Comparison of ENCODE assay signal across 8 cellular contexts in genomic region chr6:21597706-21598273, GRCh38. TPM values are rescaled to one million over a fixed set of nuclear protein-coding genes. Genes with fewer than 3 reads are reported as not detected.
DNase-seq lines count a peak whose midpoint lies in the region; ATAC-seq, FAIRE-seq and TF ChIP-seq lines count a peak whose summit lies in the region.

No MANE protein-coding gene starts in this region.

- no peak overlapping the region for H3K18ac ChIP-seq in mesendoderm (ENCODE audit: low read length)

- ATAC-seq in GM21447 (IDR thresholded peaks at IDR 0.05; ENCODE audit: unreplicated experiment): no peak

- H4K8ac ChIP-seq in mesendoderm (ENCODE audit: low read depth, low read length): no peak overlapping the region

- H3K4me3 ChIP-seq in AG04449 (ENCODE audit: low read depth, low read length): peak overlapping the region; percentile 91
- H3K4me3 ChIP-seq in HUES48 (ENCODE audit: low read depth, low read length): peak overlapping the region; percentile 80
- peak overlapping the region; percentile 98 for H3K4me3 ChIP-seq in bronchial epithelial cell (ENCODE audit: low read depth, low read length)
- peak overlapping the region; percentile 47 for H3K4me3 ChIP-seq in mesendoderm (ENCODE audit: low read length)

- H3K56ac ChIP-seq in mesendoderm (ENCODE audit: low read length): peak overlapping the region; percentile 40

- in situ Hi-C loops in GM13976 (cut with MboI; ENCODE audit: low sequenced_read_pairs, unreplicated experiment): loop anchor here (25.0 kb wide), 2 partner anchors 660 to 735 kb away; no protein-coding TSS in a partner anchor

- no peak overlapping the region for H3K4ac ChIP-seq in mesendoderm (ENCODE audit: low read depth, low read length)

- peaks cover 24% of the 10 kb centered on the region for H3K4me1 ChIP-seq in HUES48 (ENCODE audit: control insufficient read depth, insufficient read depth, low read length)
- no peaks in the 10 kb centered on the region for H3K4me1 ChIP-seq in mesendoderm (ENCODE audit: control insufficient read depth, low read depth, low read length)

- no peak overlapping the region for H4K5ac ChIP-seq in mesendoderm (ENCODE audit: low read length)

- no CpG with 5 or more reads among the region's 13 CpGs for WGBS in mesendoderm (ENCODE audit: extremely low coverage, insufficient coverage, low lambda C conversion rate)

- TF ChIP-seq CTCF in AG04449 (IDR thresholded peaks at IDR 0.05; ENCODE audit: insufficient read depth, low read length, missing control alignments): no peak
- no peak for TF ChIP-seq CTCF in bronchial epithelial cell (IDR thresholded peaks at IDR 0.05; ENCODE audit: insufficient read depth, low read length, severe bottlenecking)
- TF ChIP-seq CTCF in GM13976 (IDR thresholded peaks at IDR 0.05; ENCODE audit: borderline replicate concordance, control extremely low read depth, extremely low read depth, insufficient read depth, missing control alignments): no peak

- CTCF ChIA-PET in AG04449 (lab: Yijun Ruan, JAX): interaction anchor here (0.9 to 3.3 kb wide), 10 partner anchors 9 to 1847 kb away, joined by 3 to 19 read pairs (median 3); no protein-coding TSS in a partner anchor

- H3K9me3 ChIP-seq in HUES48 (ENCODE audit: control insufficient read depth, insufficient read depth, low read length): no peaks in the 10 kb centered on the region

- H3K36me3 ChIP-seq in HUES48 (ENCODE audit: control insufficient read depth, insufficient read depth, low read length) (peaks cover 16% of the 10 kb centered on the region), bronchial epithelial cell (ENCODE audit: control insufficient read depth, insufficient read depth, low read length) (no peaks in the 10 kb centered on the region), mesendoderm (ENCODE audit: control insufficient read depth, insufficient read depth, low read length) (no peaks in the 10 kb centered on the region)

- DNase-seq in AG04449 (ENCODE audit: low read depth, low spot score): no peak
- DNase-seq in bronchial epithelial cell (ENCODE audit: low read depth): no peak
- no peak for DNase-seq in mesendoderm
- DNase-seq in GM13976 (ENCODE audit: low spot score): no peak
- DNase-seq in NCI-H345 treated with DMSO at 0.1 percent for 48 hours (lab: John Stamatoyannopoulos, UW; ENCODE audit: unreplicated experiment): no peak
- no peak for DNase-seq in NCI-H2171 (lab: John Stamatoyannopoulos, UW)

- no peak for FAIRE-seq in bronchial epithelial cell (lab: Jason Lieb, UNC)

- POLR2A ChIA-PET in AG04449 (lab: Yijun Ruan, JAX): no interaction called here

- H3K79me1 ChIP-seq in mesendoderm (ENCODE audit: low read length): no peaks in the 10 kb centered on the region

- H3K23ac ChIP-seq in mesendoderm (ENCODE audit: low read length): no peak overlapping the region

- peak overlapping the region; percentile 32 for H3K4me2 ChIP-seq in mesendoderm (ENCODE audit: low read length)

- H2BK15ac ChIP-seq in mesendoderm (replicated peaks; ENCODE audit: low read depth): no peak overlapping the region

- no peak overlapping the region for H2AK5ac ChIP-seq in mesendoderm (ENCODE audit: low read length)

- H3K79me2 ChIP-seq in mesendoderm (ENCODE audit: control insufficient read depth, insufficient read depth, low read length): peaks cover 46% of the 10 kb centered on the region

- H2BK5ac ChIP-seq in mesendoderm (ENCODE audit: low read length): no peak overlapping the region

- H3K9ac ChIP-seq in HUES48 (ENCODE audit: low read depth, low read length) (peak overlapping the region; percentile 88), mesendoderm (ENCODE audit: low read length) (peak overlapping the region; percentile 68)

- H3K27me3 ChIP-seq in HUES48 (ENCODE audit: control insufficient read depth, insufficient read depth, low read length) (no peaks in the 10 kb centered on the region), bronchial epithelial cell (ENCODE audit: control insufficient read depth, insufficient read depth, low read length) (no peaks in the 10 kb centered on the region), mesendoderm (ENCODE audit: insufficient read depth, low read length, poor library complexity) (no peaks in the 10 kb centered on the region)

- H2BK120ac ChIP-seq in mesendoderm (ENCODE audit: low read depth, low read length): no peak overlapping the region

- H3K27ac ChIP-seq in HUES48 (ENCODE audit: low read depth, low read length): peak overlapping the region; percentile 86
- no peak overlapping the region for H3K27ac ChIP-seq in mesendoderm (ENCODE audit: low read depth, low read length)

RNA-seq across cellular contexts. Expression of gene SOX4, which starts 4.2 kb away (rescaled TPM):
- total RNA-seq in bronchial epithelial cell: 20.9 and 36.6 TPM in 2 replicates
- 95.1 TPM for polyA plus RNA-seq in mesendoderm (2013, experiment 1 of 2)
- polyA plus RNA-seq in mesendoderm (2013, experiment 2 of 2): 98.8 TPM

Comparison
In these comparisons a context has a peak if more than half of its experiments do, and no peak if none do; other contexts are left out.
1. H3K4me3 ChIP-seq: peak in every context shown above with its lines; median percentile 98 in bronchial epithelial cell; 91 in AG04449; 80 in HUES48; 47 in mesendoderm.